Comparison of ENCODE assay signal across 8 cellular contexts in the genomic region with DNA sequence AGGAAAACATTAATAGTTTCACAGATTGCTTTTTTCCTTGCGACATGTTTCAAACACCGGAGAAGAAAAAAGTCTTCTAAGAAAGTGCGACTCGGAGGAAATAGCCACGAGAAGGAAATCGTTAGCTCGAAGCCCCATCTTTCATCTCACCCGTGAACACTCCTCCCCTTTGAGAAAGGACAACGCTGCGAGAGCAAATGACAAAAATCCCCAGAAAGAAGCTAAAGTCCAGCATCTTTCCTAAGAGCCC.
A peak's percentile ranks its signal among the peaks of the same experiment; 100 is the strongest.
DNase-seq lines count a peak whose midpoint lies in the region; ATAC-seq and TF ChIP-seq lines count a peak whose summit lies in the region.

No MANE protein-coding gene starts in this region.

- H3K27ac Mint-ChIP-seq in natural killer cell treated with Interleukin-12 subunit alpha and Interleukin-12 subunit beta and Interleukin-15 and Interleukin-18, amount 100 ng/mL, for 72 hours = peak overlapping the region; percentile 99

- H3K4me1 Mint-ChIP-seq in natural killer cell treated with Interleukin-12 subunit alpha and Interleukin-12 subunit beta and Interleukin-15 and Interleukin-18, amount 100 ng/mL, for 72 hours (ENCODE audit: low read depth in 2 of 2) = peaks cover 21 to 35% of the 10 kb centered on the region in 2 donors

- peak overlapping the region; percentile 96 for H3K4me3 Mint-ChIP-seq in natural killer cell treated with Interleukin-12 subunit alpha and Interleukin-12 subunit beta and Interleukin-15 and Interleukin-18, amount 100 ng/mL, for 72 hours

- peak overlapping the region; percentile 45 to 94 (median 86) for H3K27ac ChIP-seq in dorsolateral prefrontal cortex

- ATAC-seq in natural killer cell treated with Interleukin-12 subunit alpha and Interleukin-12 subunit beta and Interleukin-15 and Interleukin-18, amount 100 ng/mL, for 72 hours = peak; percentile 0 to 9
- ATAC-seq in GM21723 (IDR thresholded peaks at IDR 0.05; ENCODE audit: unreplicated experiment) = no peak

- peaks cover 26% of the 10 kb centered on the region for H3K36me3 Mint-ChIP-seq in natural killer cell treated with Interleukin-12 subunit alpha and Interleukin-12 subunit beta and Interleukin-15 and Interleukin-18, amount 100 ng/mL, for 72 hours

- TF ChIP-seq CTCF in GM13977 (IDR thresholded peaks at IDR 0.05; ENCODE audit: extremely low read depth, insufficient read depth, missing control alignments) = no peak
- peak in 1 of 56 donors; percentile 4 for TF ChIP-seq CTCF in dorsolateral prefrontal cortex (IDR thresholded peaks at IDR 0.05 in 54 of 56, conservative IDR thresholded peaks at IDR 0.05 in 2 of 56; ENCODE audit: low read depth in 1 of 56, partially characterized antibody in 56 of 56)
- TF ChIP-seq CTCF in GM20000 (IDR thresholded peaks at IDR 0.05; ENCODE audit: extremely low read depth, missing control alignments) = no peak

- no peaks in the 10 kb centered on the region for H3K27me3 ChIP-seq in dorsolateral prefrontal cortex

- in situ Hi-C loops in GM13977 (cut with MboI; ENCODE audit: low pct_unique_long_range_greater_than_20kb, low sequenced_read_pairs, unreplicated experiment) = loop anchor here (10.0 to 25.0 kb wide), 2 partner anchors 724 to 832 kb away; partner anchors contain the start of gene RNASEH2B

- intact Hi-C loops in dorsolateral prefrontal cortex (cut with DNase I) = loop anchor here (2.0 to 10.0 kb wide), 8 partner anchors 68 to 832 kb away; partner anchors contain the start of genes RNASEH2B (in 1 of the 2) and TRIM13 (in 1 of the 2)

- no peaks in the 10 kb centered on the region for H3K9me3 Mint-ChIP-seq in natural killer cell treated with Interleukin-12 subunit alpha and Interleukin-12 subunit beta and Interleukin-15 and Interleukin-18, amount 100 ng/mL, for 72 hours

- H3K4me3 ChIP-seq in dorsolateral prefrontal cortex = peak overlapping the region; percentile 61 to 91 (median 79)

- H3K27me3 Mint-ChIP-seq in natural killer cell treated with Interleukin-12 subunit alpha and Interleukin-12 subunit beta and Interleukin-15 and Interleukin-18, amount 100 ng/mL, for 72 hours = no peaks in the 10 kb centered on the region

- DNase-seq in GM13977 (ENCODE audit: low spot score) (peak; percentile 22), MV-4-11 (lab: John Stamatoyannopoulos, UW) (peak; percentile 48), dorsolateral prefrontal cortex (no peak), GM03348 (ENCODE audit: low spot score) (no peak), GM20000 (ENCODE audit: low spot score) (no peak)
- DNase-seq in natural killer cell treated with Interleukin-12 subunit alpha and Interleukin-12 subunit beta and Interleukin-15 and Interleukin-18, amount 100 ng/mL, for 72 hours (ENCODE audit: low spot score) = peak; percentile 67
- no peak for DNase-seq in activated CD8-positive, alpha-beta memory T cell treated with anti-CD3 and anti-CD28 coated beads for 24 hours

Comparison
In these comparisons a context has a peak if more than half of its experiments do, and no peak if none do; other contexts are left out.
1. DNase-seq: peak in GM13977 (single experiment), MV-4-11 (single experiment) and natural killer cell treated with Interleukin-12 subunit alpha and Interleukin-12 subunit beta and Interleukin-15 and Interleukin-18, amount 100 ng/mL, for 72 hours (single experiment); none in dorsolateral prefrontal cortex (0 of 10), GM03348 (single experiment), GM20000 (single experiment) and activated CD8-positive, alpha-beta memory T cell treated with anti-CD3 and anti-CD28 coated beads for 24 hours (single experiment).